In the genomic region with DNA sequence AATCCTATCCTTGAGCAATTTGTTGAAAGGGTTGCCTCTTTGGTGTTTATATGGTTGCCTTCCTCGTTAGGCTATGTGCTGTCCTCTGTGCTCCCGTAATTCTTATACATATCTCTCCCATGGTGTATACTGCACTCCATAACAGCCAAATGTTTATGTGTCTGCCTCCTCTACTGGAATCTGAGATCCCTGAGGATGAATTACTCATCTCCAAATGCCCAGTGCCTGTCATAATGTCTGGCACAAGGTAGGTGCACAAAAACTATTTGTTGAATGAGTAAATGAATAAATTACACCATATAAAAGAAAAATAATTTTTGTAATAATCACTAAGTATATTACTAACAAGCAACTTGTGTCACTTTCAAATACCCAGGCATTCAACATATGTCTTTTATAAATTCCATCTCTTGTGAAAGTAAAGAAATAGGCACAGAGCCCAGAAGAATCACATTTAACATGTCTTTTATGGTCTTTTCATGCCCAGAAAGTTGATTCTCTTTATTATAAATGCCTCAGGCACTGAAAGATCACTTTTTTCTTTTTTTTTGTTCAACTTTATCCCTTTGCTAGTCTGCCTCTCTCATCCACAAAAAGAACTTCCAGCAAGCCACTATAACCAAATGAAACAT, we compare ENCODE assay signal across 19 cellular contexts.
"Had no signal": no experiment of that assay in that cellular context is flagged by ENCODE, and none has a peak within 500 bp of the region (broad histone marks: within the 10 kb centered on the region; RNA-seq: fewer than 3 reads in every experiment).

No MANE protein-coding gene starts in this region.

- H3K4me1 Mint-ChIP-seq: activated CD4-positive, alpha-beta memory T cell treated with anti-CD3 and anti-CD28 coated beads, Interleukin-2, amount 10 ng/mL, durations not matched to agents 7 days and 5 days; activated CD4-positive, alpha-beta T cell treated with anti-CD3 and anti-CD28 coated beads for 36 hours; activated naive CD4-positive, alpha-beta T cell treated with anti-CD3 and anti-CD28 coated beads, Interleukin-2, amount 10 ng/mL, durations not matched to agents 7 days and 5 days; neural progenitor cell had no signal

- H2AFZ ChIP-seq: neural progenitor cell had no signal

- H3K9me3 Mint-ChIP-seq: activated CD4-positive, alpha-beta memory T cell treated with anti-CD3 and anti-CD28 coated beads, Interleukin-2, amount 10 ng/mL, durations not matched to agents 7 days and 5 days; activated naive CD4-positive, alpha-beta T cell treated with anti-CD3 and anti-CD28 coated beads, Interleukin-2, amount 10 ng/mL, durations not matched to agents 7 days and 5 days; activated T-cell treated with anti-CD3 and anti-CD28 coated beads, Interleukin-2, amount 50 U/mL, for 24 hours; T-helper 1 cell treated with Interleukin-12 subunit alpha and Interleukin-12 subunit beta and Interleukin-4 antibody, amounts not matched to agents 30 μg/mL and 1 μg/mL, for 36 hours had no signal

- H3K36me3 ChIP-seq: adrenal gland, colonic mucosa, esophagus muscularis mucosa, gastrocnemius medialis, heart left ventricle, neural progenitor cell, ovary, sigmoid colon, thoracic aorta, upper lobe of right lung had no signal

- H3K27me3 Mint-ChIP-seq: activated naive CD4-positive, alpha-beta T cell treated with anti-CD3 and anti-CD28 coated beads, Interleukin-2, amount 10 ng/mL, durations not matched to agents 7 days and 5 days had no signal

- H3K9ac ChIP-seq: neural progenitor cell had no signal

- H3K27ac Mint-ChIP-seq: activated CD4-positive, alpha-beta memory T cell treated with anti-CD3 and anti-CD28 coated beads, Interleukin-2, amount 10 ng/mL, durations not matched to agents 7 days and 5 days; activated CD4-positive, alpha-beta T cell treated with anti-CD3 and anti-CD28 coated beads for 36 hours; activated naive CD4-positive, alpha-beta T cell treated with anti-CD3 and anti-CD28 coated beads, Interleukin-2, amount 10 ng/mL, durations not matched to agents 7 days and 5 days; activated T-cell treated with anti-CD3 and anti-CD28 coated beads, Interleukin-2, amount 50 U/mL, for 24 hours; neural progenitor cell; T-helper 1 cell treated with Interleukin-12 subunit alpha and Interleukin-12 subunit beta and Interleukin-4 antibody, amounts not matched to agents 30 μg/mL and 1 μg/mL, for 36 hours had no signal

- DNase-seq: activated CD4-positive, alpha-beta memory T cell treated with anti-CD3 and anti-CD28 coated beads, Interleukin-2, amount 10 ng/mL, durations not matched to agents 7 days and 5 days; activated CD4-positive, alpha-beta T cell treated with anti-CD3 and anti-CD28 coated beads for 36 hours; activated naive CD4-positive, alpha-beta T cell treated with anti-CD3 and anti-CD28 coated beads, Interleukin-2, amount 10 ng/mL, durations not matched to agents 7 days and 5 days; activated T-cell treated with anti-CD3 and anti-CD28 coated beads, Interleukin-2, amount 50 U/mL, for 24 hours; adrenal gland; colonic mucosa; gastrocnemius medialis; heart left ventricle; midbrain; ovary; sigmoid colon; stimulated activated CD4-positive, alpha-beta T cell treated with anti-CD3 and anti-CD28 coated beads, Interleukin-1b, Interleukin-23, amount 100 ng/mL, for 48 hours; upper lobe of right lung had no signal

- H3K36me3 Mint-ChIP-seq: activated naive CD4-positive, alpha-beta T cell treated with anti-CD3 and anti-CD28 coated beads, Interleukin-2, amount 10 ng/mL, durations not matched to agents 7 days and 5 days had no signal

- H3K4me3 ChIP-seq: adrenal gland, colonic mucosa, esophagus muscularis mucosa, gastrocnemius medialis, heart left ventricle, lung, neural progenitor cell, ovary, sigmoid colon, thoracic aorta, upper lobe of right lung had no signal

- H3K27ac ChIP-seq: adrenal gland, colonic mucosa, esophagus muscularis mucosa, gastrocnemius medialis, heart left ventricle, neural progenitor cell, ovary, sigmoid colon, thoracic aorta, upper lobe of right lung had no signal

- H3K4me1 ChIP-seq: adrenal gland, colonic mucosa, esophagus muscularis mucosa, gastrocnemius medialis, neural progenitor cell, sigmoid colon, upper lobe of right lung had no signal

- ATAC-seq: activated CD4-positive, alpha-beta T cell treated with anti-CD3 and anti-CD28 coated beads for 36 hours; gastrocnemius medialis; heart left ventricle; upper lobe of right lung had no signal

- FAIRE-seq: endometrium had no signal

- H3K4me2 ChIP-seq: neural progenitor cell had no signal

- H3K9me3 ChIP-seq: adrenal gland, colonic mucosa, esophagus muscularis mucosa, gastrocnemius medialis, ovary, sigmoid colon, thoracic aorta, upper lobe of right lung had no signal

- H3K27me3 ChIP-seq: adrenal gland, colonic mucosa, esophagus muscularis mucosa, gastrocnemius medialis, heart left ventricle, neural progenitor cell, ovary, sigmoid colon, upper lobe of right lung had no signal

- H3K4me3 Mint-ChIP-seq: activated CD4-positive, alpha-beta memory T cell treated with anti-CD3 and anti-CD28 coated beads, Interleukin-2, amount 10 ng/mL, durations not matched to agents 7 days and 5 days; activated CD4-positive, alpha-beta T cell treated with anti-CD3 and anti-CD28 coated beads for 36 hours; activated naive CD4-positive, alpha-beta T cell treated with anti-CD3 and anti-CD28 coated beads, Interleukin-2, amount 10 ng/mL, durations not matched to agents 7 days and 5 days; activated T-cell treated with anti-CD3 and anti-CD28 coated beads, Interleukin-2, amount 50 U/mL, for 24 hours; neural progenitor cell; T-helper 1 cell treated with Interleukin-12 subunit alpha and Interleukin-12 subunit beta and Interleukin-4 antibody, amounts not matched to agents 30 μg/mL and 1 μg/mL, for 36 hours had no signal
